24 cellular contexts compared by ENCODE assay signal in the genomic region with DNA sequence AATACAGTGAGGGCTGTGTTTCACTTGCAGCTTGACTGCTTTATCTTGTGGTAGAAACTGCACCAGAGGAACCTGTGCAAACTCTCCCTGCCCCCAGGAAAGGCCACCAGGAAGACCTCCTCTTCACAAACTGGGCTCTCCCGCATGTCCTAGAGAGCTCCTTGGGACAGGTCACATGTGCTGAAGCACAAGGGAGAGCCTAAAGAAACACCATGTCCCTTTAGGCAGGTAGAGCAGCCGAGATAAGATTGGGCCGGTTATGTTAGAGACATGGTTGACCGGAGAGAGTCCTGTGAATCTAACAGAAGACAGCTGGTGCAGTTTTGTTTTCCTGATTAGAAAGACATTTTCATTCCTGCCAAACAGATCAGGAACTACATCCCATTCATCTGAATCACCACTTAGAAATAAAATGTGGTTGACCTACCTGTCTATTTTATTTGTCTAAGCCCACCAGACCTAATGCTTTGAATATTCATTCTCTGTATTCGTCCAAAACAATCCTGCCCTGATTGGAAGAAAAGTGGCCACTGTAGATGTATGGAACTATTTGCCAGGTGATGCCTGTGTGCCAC.
"Had no signal": no experiment of that assay in that cellular context is flagged by ENCODE, and none has a peak within 500 bp of the region (broad histone marks: within the 10 kb centered on the region; RNA-seq: fewer than 3 reads in every experiment).

No MANE protein-coding gene starts in this region.

- H3K4me3 ChIP-seq: lower lobe of right lung, transverse colon, vagina had no signal

- H3K36me3 ChIP-seq: transverse colon had no signal

- H3K27ac Mint-ChIP-seq: activated B cell treated with CpG ODN at 0.5 μM for 24 hours; activated CD4-positive, alpha-beta memory T cell treated with anti-CD3 and anti-CD28 coated beads for 36 hours; activated naive CD8-positive, alpha-beta T cell treated with anti-CD3 and anti-CD28 coated beads for 36 hours; activated T-helper 1 cell treated with anti-CD3 and anti-CD28 coated beads, Interleukin-12 subunit alpha, Interleukin-12 subunit beta, Interleukin-2, Interleukin-4 antibody, amounts not matched to agents 30 ng/mL and 10 ng/mL and 1 ng/mL, durations not matched to agents 14 hours and 24 hours and 36 hours; natural killer cell treated with Interleukin-12 subunit alpha and Interleukin-12 subunit beta and Interleukin-15 and Interleukin-18, amount 100 ng/mL, for 72 hours; stimulated activated naive CD8-positive, alpha-beta T cell treated with anti-CD3 and anti-CD28 coated beads, Interleukin-15, Interleukin-2, amounts not matched to agents 100 ng/mL and 50 ng/mL, for 24 hours had no signal

- H3K27me3 ChIP-seq: transverse colon, vagina had no signal

- H3K4me1 Mint-ChIP-seq: activated naive CD8-positive, alpha-beta T cell treated with anti-CD3 and anti-CD28 coated beads for 36 hours had no signal

- H3K4me3 Mint-ChIP-seq: activated B cell treated with CpG ODN at 0.5 μM for 24 hours; activated CD4-positive, alpha-beta memory T cell treated with anti-CD3 and anti-CD28 coated beads for 36 hours; activated naive CD8-positive, alpha-beta T cell treated with anti-CD3 and anti-CD28 coated beads for 36 hours; activated T-helper 1 cell treated with anti-CD3 and anti-CD28 coated beads, Interleukin-12 subunit alpha, Interleukin-12 subunit beta, Interleukin-2, Interleukin-4 antibody, amounts not matched to agents 30 ng/mL and 10 ng/mL and 1 ng/mL, durations not matched to agents 14 hours and 24 hours and 36 hours; natural killer cell treated with Interleukin-12 subunit alpha and Interleukin-12 subunit beta and Interleukin-15 and Interleukin-18, amount 100 ng/mL, for 72 hours; stimulated activated naive CD8-positive, alpha-beta T cell treated with anti-CD3 and anti-CD28 coated beads, Interleukin-15, Interleukin-2, amounts not matched to agents 100 ng/mL and 50 ng/mL, for 24 hours had no signal

- H3K36me3 Mint-ChIP-seq: activated CD4-positive, alpha-beta memory T cell treated with anti-CD3 and anti-CD28 coated beads for 36 hours had no signal

- H3K27ac ChIP-seq: lower lobe of right lung, transverse colon, vagina had no signal

- DNase-seq: activated B cell treated with CpG ODN at 0.5 μM for 24 hours; activated CD4-positive, alpha-beta memory T cell treated with anti-CD3 and anti-CD28 coated beads for 36 hours; activated CD4-positive, alpha-beta T cell treated with anti-CD3 and anti-CD28 coated beads for 4 hours; activated naive CD4-positive, alpha-beta T cell; activated naive CD8-positive, alpha-beta T cell treated with anti-CD3 and anti-CD28 coated beads for 36 hours; activated T-cell treated with anti-CD3 and anti-CD28 coated beads for 4 hours; amniotic stem cell; cerebellar nuclear complex; cortex of kidney; left colon; lower lobe of right lung; nucleus accumbens; posterior cingulate gyrus; retina; stimulated activated CD4-positive, alpha-beta T cell treated with anti-CD3 and anti-CD28 coated beads, Interleukin-12 subunit alpha, Interleukin-12 subunit beta, amount 100 ng/mL, for 4 hours; stimulated activated CD4-positive, alpha-beta T cell treated with anti-CD3 and anti-CD28 coated beads, Interleukin-1b, Interleukin-23, amount 100 ng/mL, for 48 hours; T-helper 1 cell; T-helper 9 cell; transverse colon had no signal

- H3K4me1 ChIP-seq: lower lobe of right lung had no signal

- ATAC-seq: esophagus mucosa; left colon; lower lobe of right lung; natural killer cell treated with Interleukin-12 subunit alpha and Interleukin-12 subunit beta and Interleukin-15 and Interleukin-18, amount 100 ng/mL, for 72 hours had no signal

- H3K9me3 ChIP-seq: transverse colon had no signal
